Comparison of ENCODE assay signal across 8 cellular contexts in genomic region chr17:55420067-55420775, GRCh38. TPM values are rescaled to one million over a fixed set of nuclear protein-coding genes. Genes with fewer than 3 reads are reported as not detected.
A peak's percentile ranks its signal among the peaks of the same experiment; 100 is the strongest.
DNase-seq lines count a peak whose midpoint lies in the region; ATAC-seq and FAIRE-seq lines count a peak whose summit lies in the region.

No MANE protein-coding gene starts in this region.

- peaks cover 0 to 34% (median 4%) of the 10 kb centered on the region in 5 donors for H3K36me3 Mint-ChIP-seq in naive thymus-derived CD4-positive, alpha-beta T cell

- H3K27ac ChIP-seq in SK-N-MC = no peak overlapping the region
- H3K27ac ChIP-seq in naive thymus-derived CD4-positive, alpha-beta T cell (ENCODE audit: low read depth, low read length) = peak overlapping the region; percentile 87

- ATAC-seq in GM18519 (IDR thresholded peaks at IDR 0.05; ENCODE audit: low FRiP score, unreplicated experiment) (peak; percentile 35), HG02870 (IDR thresholded peaks at IDR 0.05; ENCODE audit: unreplicated experiment) (peak; percentile 36)
- ATAC-seq in naive thymus-derived CD4-positive, alpha-beta T cell = peak; percentile 43

- peak; percentile 31 for FAIRE-seq in colon (lab: Jason Lieb, UNC)

- H3K9ac ChIP-seq in SK-N-MC (ENCODE audit: insufficient read length) = no peak overlapping the region

- peaks cover 32 to 49% (median 45%) of the 10 kb centered on the region in 7 donors for H3K4me1 Mint-ChIP-seq in naive thymus-derived CD4-positive, alpha-beta T cell

- H3K36me3 ChIP-seq in SK-N-MC (ENCODE audit: insufficient read depth, low read length) = no peaks in the 10 kb centered on the region
- peaks cover 0 to 8% (median 0%) of the 10 kb centered on the region in 3 experiments for H3K36me3 ChIP-seq in naive thymus-derived CD4-positive, alpha-beta T cell (ENCODE audit: control insufficient read depth in 2 of 3, insufficient read depth in 3 of 3, low read length in 3 of 3)

- no peak for DNase-seq in SK-N-MC (ENCODE audit: low read depth, low spot score)
- peak in 8 of 9 donors; percentile 32 to 71 (median 56) for DNase-seq in naive thymus-derived CD4-positive, alpha-beta T cell
- no peak for DNase-seq in effector CD4-positive, alpha-beta T cell
- DNase-seq in HuH-7 (ENCODE audit: low spot score) = no peak
- DNase-seq in SK-N-DZ (ENCODE audit: low spot score) = no peak

- no peaks in the 10 kb centered on the region for H3K9me3 ChIP-seq in SK-N-MC (ENCODE audit: low read depth, low read length)
- H3K9me3 ChIP-seq in naive thymus-derived CD4-positive, alpha-beta T cell (ENCODE audit: control insufficient read depth in 2 of 3, low read length in 3 of 3) = no peaks in the 10 kb centered on the region

- CTCF ChIA-PET in naive thymus-derived CD4-positive, alpha-beta T cell (lab: Charles Lee) = interaction anchor here (0.6 kb wide), 2 partner anchors 19 to 309 kb away, joined by 3 to 4 read pairs; no protein-coding TSS in a partner anchor

- peaks cover 1 to 23% (median 14%) of the 10 kb centered on the region in 5 donors for H3K27me3 Mint-ChIP-seq in naive thymus-derived CD4-positive, alpha-beta T cell

- intact Hi-C loops in naive thymus-derived CD4-positive, alpha-beta T cell (cut with micrococcal nuclease) = loop anchor here (1.0 to 10.0 kb wide), 11 partner anchors 63 to 1835 kb away; partner anchors contain the start of genes AKAP1 (in 1 of the 2), C17orf67 (in 1 of the 2), COX11 (in 1 of the 2) and DGKE (in 1 of the 2)

- POLR2A ChIA-PET in naive thymus-derived CD4-positive, alpha-beta T cell (lab: Charles Lee) = no interaction called here

- peaks cover 11 to 21% of the 10 kb centered on the region in 2 donors for H3K4me1 ChIP-seq in naive thymus-derived CD4-positive, alpha-beta T cell (ENCODE audit: control insufficient read depth in 2 of 2, insufficient read depth in 2 of 2, low read length in 2 of 2)

- H3K4me3 Mint-ChIP-seq in naive thymus-derived CD4-positive, alpha-beta T cell = peak overlapping the region; percentile 89 to 96 (median 90)

- H3K4me3 ChIP-seq in SK-N-MC = peak overlapping the region; percentile 96; the same call in 1 of the 2 replicates
- peak overlapping the region; percentile 89 for H3K4me3 ChIP-seq in naive thymus-derived CD4-positive, alpha-beta T cell (ENCODE audit: low read length)

- H3K27me3 ChIP-seq in naive thymus-derived CD4-positive, alpha-beta T cell (ENCODE audit: control insufficient read depth in 2 of 2, insufficient read depth in 2 of 2, low read length in 2 of 2) = no peaks in the 10 kb centered on the region

- H3K9me3 Mint-ChIP-seq in naive thymus-derived CD4-positive, alpha-beta T cell = peaks cover 0 to 3% (median 0%) of the 10 kb centered on the region in 11 donors

- peak overlapping the region; percentile 83 to 98 (median 94) for H3K27ac Mint-ChIP-seq in naive thymus-derived CD4-positive, alpha-beta T cell

RNA-seq across cellular contexts. Expression of gene MMD, which starts 1.4 kb away (rescaled TPM):
- 10 to 100 TPM in 3 of 5 experiments, 1 to 10 TPM in 2; 6.6 to 35.3 (median 11.2) TPM for total RNA-seq in naive thymus-derived CD4-positive, alpha-beta T cell
- polyA plus RNA-seq in naive thymus-derived CD4-positive, alpha-beta T cell = 10 to 100 TPM in 1 of 2 donors, 1 to 10 TPM in 1; 5.2 to 16.1 TPM
- polyA plus RNA-seq in SK-N-DZ (2014; cell fraction: cytosol; rRNA removed) = 170 and 172 TPM in 2 replicates
- polyA plus RNA-seq in SK-N-DZ (2014; cell fraction: nucleus; rRNA removed) = 97.1 and 130 TPM in 2 replicates

Comparison
In these comparisons a context has a peak if more than half of its experiments do, and no peak if none do; other contexts are left out.
1. DNase-seq: peak in naive thymus-derived CD4-positive, alpha-beta T cell (8 of 9); none in SK-N-MC (single experiment), effector CD4-positive, alpha-beta T cell (single experiment), HuH-7 (single experiment) and SK-N-DZ (single experiment).
2. Peak in every context shown above with its lines, with median percentiles within 50 percentile points of each other: ATAC-seq.